Comparison of ENCODE assay signal across 11 cellular contexts in the genomic region with DNA sequence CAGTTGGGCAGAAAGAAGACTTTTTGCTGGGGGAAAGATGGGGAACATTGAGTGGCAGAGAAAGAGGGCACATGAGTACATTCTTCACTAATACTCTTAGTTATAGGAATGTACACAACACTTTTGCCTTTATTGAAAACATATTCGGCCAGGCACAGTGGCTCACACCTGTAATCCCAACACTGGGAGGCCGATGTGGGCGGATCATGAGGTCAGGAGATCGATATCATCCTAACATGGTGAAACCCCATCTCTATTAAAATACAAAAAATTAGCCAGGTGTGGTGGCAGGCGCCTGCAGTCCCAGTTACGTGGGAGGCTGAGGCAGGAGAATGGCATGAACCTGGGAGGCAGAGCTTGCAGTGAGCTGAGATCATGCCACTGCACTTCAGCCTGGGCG. TPM values are rescaled to one million over a fixed set of nuclear protein-coding genes. Genes with fewer than 3 reads are reported as not detected.
"Had no signal": no experiment of that assay in that cellular context is flagged by ENCODE, and none has a peak within 500 bp of the region (broad histone marks: within the 10 kb centered on the region; RNA-seq: fewer than 3 reads in every experiment).

No MANE protein-coding gene starts in this region.

RNA-seq across cellular contexts. Expression of a gene that starts 18.8 kb away (rescaled TPM):
- total RNA-seq: OCI-LY7, PC-3, PC-9, Peyer's patch, Right ventricle myocardium inferior, Right ventricle myocardium superior, RPMI7951, SJCRH30, SJSA1, SK-MEL-5 had no signal
- polyA plus RNA-seq: SK-N-SH had no signal

RNA-seq across cellular contexts. Expression of a gene that starts 24.7 kb away (rescaled TPM):
- total RNA-seq: Right ventricle myocardium inferior, Right ventricle myocardium superior, RPMI7951, SJSA1 had no signal
